1 cellular context compared by ENCODE assay signal in the genomic region with DNA sequence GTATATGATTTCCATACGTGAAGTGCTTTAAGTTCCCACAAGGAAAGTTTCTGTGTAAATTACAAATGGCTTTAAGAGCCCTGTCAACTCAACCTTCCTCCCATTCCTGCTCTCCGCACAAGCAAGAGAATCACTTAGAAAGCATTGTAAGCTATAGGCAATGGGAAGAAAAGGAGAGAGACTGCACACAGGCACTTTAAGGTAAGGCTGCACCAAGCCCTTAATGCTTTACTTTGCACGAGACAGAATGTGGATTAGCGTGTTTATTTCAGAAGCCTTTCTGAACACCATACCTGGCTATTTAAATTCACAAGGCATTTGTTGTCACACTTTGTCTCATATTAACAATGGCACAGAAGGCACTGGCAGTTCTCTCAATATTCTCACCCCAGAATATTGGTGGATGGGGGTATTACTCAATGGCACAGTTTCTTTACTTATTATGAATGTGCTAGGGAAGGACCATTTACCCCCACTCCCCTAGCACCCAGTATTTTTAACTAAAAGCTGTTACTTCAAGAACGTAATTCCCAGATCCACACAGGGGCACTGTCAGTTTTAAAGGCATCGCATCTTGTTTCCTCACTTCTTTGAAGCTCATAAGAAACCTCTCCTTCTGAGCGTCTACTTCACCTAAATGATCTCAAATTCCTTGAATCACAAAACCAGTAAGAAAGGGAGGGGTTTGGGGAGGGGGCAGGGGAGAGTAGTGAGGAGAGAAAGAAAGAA.
TF ChIP-seq lines count a peak whose summit lies in the region.

No MANE protein-coding gene starts in this region.

TF ChIP-seq in GM23338, 12 proteins besides CTCF, POLR2A, EP300 and RAD21 (continued from another document):
- TF ChIP-seq, protein P1, sequence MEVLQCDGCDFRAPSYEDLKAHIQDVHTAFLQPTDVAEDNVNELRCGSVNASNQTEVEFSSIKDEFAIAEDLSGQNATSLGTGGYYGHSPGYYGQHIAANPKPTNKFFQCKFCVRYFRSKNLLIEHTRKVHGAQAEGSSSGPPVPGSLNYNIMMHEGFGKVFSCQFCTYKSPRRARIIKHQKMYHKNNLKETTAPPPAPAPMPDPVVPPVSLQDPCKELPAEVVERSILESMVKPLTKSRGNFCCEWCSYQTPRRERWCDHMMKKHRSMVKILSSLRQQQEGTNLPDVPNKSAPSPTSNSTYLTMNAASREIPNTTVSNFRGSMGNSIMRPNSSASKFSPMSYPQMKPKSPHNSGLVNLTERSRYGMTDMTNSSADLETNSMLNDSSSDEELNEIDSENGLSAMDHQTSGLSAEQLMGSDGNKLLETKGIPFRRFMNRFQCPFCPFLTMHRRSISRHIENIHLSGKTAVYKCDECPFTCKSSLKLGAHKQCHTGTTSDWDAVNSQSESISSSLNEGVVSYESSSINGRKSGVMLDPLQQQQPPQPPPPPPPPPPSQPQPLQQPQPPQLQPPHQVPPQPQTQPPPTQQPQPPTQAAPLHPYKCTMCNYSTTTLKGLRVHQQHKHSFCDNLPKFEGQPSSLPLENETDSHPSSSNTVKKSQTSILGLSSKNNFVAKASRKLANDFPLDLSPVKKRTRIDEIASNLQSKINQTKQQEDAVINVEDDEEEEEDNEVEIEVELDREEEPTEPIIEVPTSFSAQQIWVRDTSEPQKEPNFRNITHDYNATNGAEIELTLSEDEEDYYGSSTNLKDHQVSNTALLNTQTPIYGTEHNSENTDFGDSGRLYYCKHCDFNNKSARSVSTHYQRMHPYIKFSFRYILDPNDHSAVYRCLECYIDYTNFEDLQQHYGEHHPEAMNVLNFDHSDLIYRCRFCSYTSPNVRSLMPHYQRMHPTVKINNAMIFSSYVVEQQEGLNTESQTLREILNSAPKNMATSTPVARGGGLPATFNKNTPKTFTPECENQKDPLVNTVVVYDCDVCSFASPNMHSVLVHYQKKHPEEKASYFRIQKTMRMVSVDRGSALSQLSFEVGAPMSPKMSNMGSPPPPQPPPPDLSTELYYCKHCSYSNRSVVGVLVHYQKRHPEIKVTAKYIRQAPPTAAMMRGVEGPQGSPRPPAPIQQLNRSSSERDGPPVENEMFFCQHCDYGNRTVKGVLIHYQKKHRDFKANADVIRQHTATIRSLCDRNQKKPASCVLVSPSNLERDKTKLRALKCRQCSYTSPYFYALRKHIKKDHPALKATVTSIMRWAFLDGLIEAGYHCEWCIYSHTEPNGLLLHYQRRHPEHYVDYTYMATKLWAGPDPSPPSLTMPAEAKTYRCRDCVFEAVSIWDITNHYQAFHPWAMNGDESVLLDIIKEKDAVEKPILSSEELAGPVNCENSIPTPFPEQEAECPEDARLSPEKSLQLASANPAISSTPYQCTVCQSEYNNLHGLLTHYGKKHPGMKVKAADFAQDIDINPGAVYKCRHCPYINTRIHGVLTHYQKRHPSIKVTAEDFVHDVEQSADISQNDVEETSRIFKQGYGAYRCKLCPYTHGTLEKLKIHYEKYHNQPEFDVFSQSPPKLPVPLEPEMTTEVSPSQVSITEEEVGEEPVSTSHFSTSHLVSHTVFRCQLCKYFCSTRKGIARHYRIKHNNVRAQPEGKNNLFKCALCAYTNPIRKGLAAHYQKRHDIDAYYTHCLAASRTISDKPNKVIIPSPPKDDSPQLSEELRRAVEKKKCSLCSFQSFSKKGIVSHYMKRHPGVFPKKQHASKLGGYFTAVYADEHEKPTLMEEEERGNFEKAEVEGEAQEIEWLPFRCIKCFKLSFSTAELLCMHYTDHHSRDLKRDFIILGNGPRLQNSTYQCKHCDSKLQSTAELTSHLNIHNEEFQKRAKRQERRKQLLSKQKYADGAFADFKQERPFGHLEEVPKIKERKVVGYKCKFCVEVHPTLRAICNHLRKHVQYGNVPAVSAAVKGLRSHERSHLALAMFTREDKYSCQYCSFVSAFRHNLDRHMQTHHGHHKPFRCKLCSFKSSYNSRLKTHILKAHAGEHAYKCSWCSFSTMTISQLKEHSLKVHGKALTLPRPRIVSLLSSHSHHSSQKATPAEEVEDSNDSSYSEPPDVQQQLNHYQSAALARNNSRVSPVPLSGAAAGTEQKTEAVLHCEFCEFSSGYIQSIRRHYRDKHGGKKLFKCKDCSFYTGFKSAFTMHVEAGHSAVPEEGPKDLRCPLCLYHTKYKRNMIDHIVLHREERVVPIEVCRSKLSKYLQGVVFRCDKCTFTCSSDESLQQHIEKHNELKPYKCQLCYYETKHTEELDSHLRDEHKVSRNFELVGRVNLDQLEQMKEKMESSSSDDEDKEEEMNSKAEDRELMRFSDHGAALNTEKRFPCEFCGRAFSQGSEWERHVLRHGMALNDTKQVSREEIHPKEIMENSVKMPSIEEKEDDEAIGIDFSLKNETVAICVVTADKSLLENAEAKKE (CRISPR knock-in tag; IDR thresholded peaks at IDR 0.05) = no peak
- no peak for TF ChIP-seq CREB1 (CRISPR knock-in tag; IDR thresholded peaks at IDR 0.05; ENCODE audit: low read depth)
- TF ChIP-seq EZH2phosphoT487 (IDR thresholded peaks at IDR 0.05; ENCODE audit: unreplicated experiment) = no peak
